In genomic region chr4:107997001-107997788, GRCh38 we compare ENCODE assay signal across 10 cellular contexts. TPM values are rescaled to one million over a fixed set of nuclear protein-coding genes. Genes with fewer than 3 reads are reported as not detected.
DNase-seq lines count a peak whose midpoint lies in the region; ATAC-seq, FAIRE-seq and TF ChIP-seq lines count a peak whose summit lies in the region.
"Had no signal": no experiment of that assay in that cellular context is flagged by ENCODE, and none has a peak within 500 bp of the region (broad histone marks: within the 10 kb centered on the region; RNA-seq: fewer than 3 reads in every experiment).

No MANE protein-coding gene starts in this region.

- CTCF ChIA-PET in K562 (lab: Yijun Ruan, JAX; ENCODE audit: low intra/inter-chr PET ratio): no interaction called here

- no peak for ATAC-seq in K562

- H3K9ac ChIP-seq in Karpas-422 (ENCODE audit: low read length): no peak overlapping the region
- H3K9ac ChIP-seq in K562 (ENCODE audit: insufficient read depth in 1 of 2, low read depth in 2 of 2, low read length in 2 of 2): peak overlapping the region in 1 of 2 experiments; percentile 59; a peak in 1 of 4 replicates

- H2AFZ ChIP-seq in Karpas-422 (ENCODE audit: low read length) (no peak overlapping the region), K562 (ENCODE audit: low read depth, low read length) (no peak overlapping the region)

- no peak for TF ChIP-seq EP300 in K562 (IDR thresholded peaks at IDR 0.05; ENCODE audit: low read length)
- TF ChIP-seq EP300 in suprapubic skin (IDR thresholded peaks at IDR 0.05): no peak

- no TSS peak for BruUV-seq in K562 (replicated peaks; lab: Mats Ljungman, UMichigan)

- H3K4me3 ChIP-seq in Karpas-422 (ENCODE audit: low read length) (no peak overlapping the region), K562 (no peak overlapping the region), suprapubic skin (no peak overlapping the region)

- in situ Hi-C loops in K562 (cut with MboI): no loop called here

- H3K9me1 ChIP-seq in K562 (ENCODE audit: control insufficient read depth, insufficient read depth, low read length): no peaks in the 10 kb centered on the region

- H4K20me1 ChIP-seq in Karpas-422 (ENCODE audit: insufficient read depth, low read depth, low read length): no peaks in the 10 kb centered on the region
- H4K20me1 ChIP-seq in K562 (replicated peaks; ENCODE audit: control insufficient read depth, insufficient read depth, low read length): no peaks in the 10 kb centered on the region; the same call in 1 of the 2 replicates

- 66% methylated on average over 5 of the region's 5 CpGs for WGBS in K562 (ENCODE audit: insufficient coverage, low coverage, missing lambda C conversion rate)
- whole genome bisulfite sequencing in suprapubic skin: 64% methylated on average over 5 of the region's 5 CpGs

- H3K27ac ChIP-seq in Karpas-422 (ENCODE audit: low read length) (no peak overlapping the region), K562 (ENCODE audit: extremely low read depth, low read depth, low read length) (peak overlapping the region; percentile 17; the same call in 1 of the 3 replicates), suprapubic skin (peak overlapping the region; percentile 62)

- H3K4me2 ChIP-seq in Karpas-422 (ENCODE audit: low read depth, low read length, poor library complexity, severe bottlenecking) (no peak overlapping the region), K562 (ENCODE audit: insufficient read depth, low read length) (no peak overlapping the region)

- no peak for TF ChIP-seq RAD21 in K562 (CRISPR knock-in tag; conservative IDR thresholded peaks at IDR 0.05 in 1 of 2, IDR thresholded peaks at IDR 0.05 in 1 of 2)

- peak; percentile 46 for DNase-seq in Karpas-422
- DNase-seq in K562 (ENCODE audit: extremely low read depth in 1 of 4, low spot score in 3 of 4): no peak
- DNase-seq in suprapubic skin (ENCODE audit: low spot score in 2 of 2): no peak
- no peak for DNase-seq in DMS153 (lab: John Stamatoyannopoulos, UW)
- DNase-seq in activated CD4-positive, alpha-beta T cell treated with anti-CD3 and anti-CD28 coated beads, Interleukin-2, amount 50 U/mL, for 4 hours: no peak
- no peak for DNase-seq in stimulated activated CD4-positive, alpha-beta T cell treated with anti-CD3 and anti-CD28 coated beads, Interleukin-4, amount 100 ng/mL, for 1 hour
- DNase-seq in SKM-1 treated with dmso at 0.1 percent for 144 hours (lab: John Stamatoyannopoulos, UW; ENCODE audit: unreplicated experiment): no peak
- DNase-seq: T-helper 1 cell had no signal

- H3K27me3 ChIP-seq in Karpas-422 (ENCODE audit: low read length) (no peaks in the 10 kb centered on the region), K562 (ENCODE audit: control insufficient read depth in 2 of 2, insufficient read depth in 2 of 2, low read length in 2 of 2) (no peaks in the 10 kb centered on the region), suprapubic skin (no peaks in the 10 kb centered on the region)

- intact Hi-C loops in K562 (cut with micrococcal nuclease): no loop called here

- no peak for TF ChIP-seq CTCF in K562 (IDR thresholded peaks at IDR 0.05 in 2 of 3, conservative IDR thresholded peaks at IDR 0.05 in 1 of 3; ENCODE audit: insufficient read depth in 2 of 3, low read depth in 1 of 3, low read length in 3 of 3)
- TF ChIP-seq CTCF in suprapubic skin (IDR thresholded peaks at IDR 0.05): no peak

- no peaks in the 10 kb centered on the region for H3K9me2 ChIP-seq in Karpas-422 (replicated peaks; ENCODE audit: insufficient read depth, low read length)

- H3K79me2 ChIP-seq in Karpas-422 (ENCODE audit: low read length) (peaks cover 97% of the 10 kb centered on the region), K562 (ENCODE audit: control insufficient read depth, insufficient read depth, low read length) (peaks cover 65% of the 10 kb centered on the region)

- no peak for TF ChIP-seq POLR2A in K562 (conservative IDR thresholded peaks at IDR 0.05)
- no peak for TF ChIP-seq POLR2A in suprapubic skin (IDR thresholded peaks at IDR 0.05)

- POLR2A ChIA-PET in K562 (lab: Yijun Ruan, JAX): no interaction called here

- H3K9me3 ChIP-seq in Karpas-422 (ENCODE audit: low read length) (no peaks in the 10 kb centered on the region), K562 (replicated peaks; ENCODE audit: control insufficient read depth, insufficient read depth, low read depth, low read length) (no peaks in the 10 kb centered on the region), suprapubic skin (no peaks in the 10 kb centered on the region)

- FAIRE-seq in K562 (lab: Jason Lieb, UNC): no peak
- FAIRE-seq in islet of Langerhans (lab: Jason Lieb, UNC): peak; percentile 86
- FAIRE-seq: endothelial cell of umbilical vein had no signal

- peaks cover 46% of the 10 kb centered on the region for H3K4me1 ChIP-seq in Karpas-422 (ENCODE audit: low read length)
- peaks cover 3 to 53% of the 10 kb centered on the region in 2 experiments for H3K4me1 ChIP-seq in K562 (replicated peaks in 1 of 2; ENCODE audit: control insufficient read depth in 2 of 2, insufficient read depth in 2 of 2, low read length in 2 of 2)
- H3K4me1 ChIP-seq in suprapubic skin: peaks cover 29% of the 10 kb centered on the region

- peaks cover 23% of the 10 kb centered on the region for H3K36me3 ChIP-seq in Karpas-422 (ENCODE audit: insufficient read depth, low read length)
- H3K36me3 ChIP-seq in K562 (ENCODE audit: control insufficient read depth, insufficient read depth, low read length): peaks cover 37% of the 10 kb centered on the region
- H3K36me3 ChIP-seq in suprapubic skin: no peaks in the 10 kb centered on the region

TF ChIP-seq in K562, 482 proteins besides CTCF, POLR2A, EP300 and RAD21:
- TF ChIP-seq PRDM10 (IDR thresholded peaks at IDR 0.05; ENCODE audit: partially characterized antibody): peak; percentile 65
- TF ChIP-seq HNRNPH1 (optimal IDR thresholded peaks at IDR 0.05; ENCODE audit: low read depth, low read length): no peak

RNA-seq across cellular contexts. Expression of gene HADH, which starts 7.5 kb away (rescaled TPM):
- 20.2 and 41.6 TPM in 2 replicates for total RNA-seq in Karpas-422 (2014; rRNA removed; shearing (Covaris generic); ENCODE audit: low replicate concordance)
- 16.0 and 31.8 TPM in 2 replicates for total RNA-seq in K562 (2011; cell fraction: chromatin; rRNA removed; ENCODE audit: low replicate concordance)
- total RNA-seq in K562 (2011; cell fraction: nucleolus; rRNA removed): 9.5 and 11.7 TPM in 2 replicates
- total RNA-seq in K562 (2011; cell fraction: nucleoplasm; rRNA removed): 16.7 and 30.9 TPM in 2 replicates
- total RNA-seq in K562 (2014; rRNA removed) (9.4 and 11.9 TPM in 2 replicates), K562 (2014; rRNA removed; fragmentation: Illumina TruSeq; extraction: Trizol) (25.7 and 26.1 TPM in 2 replicates), K562 (2015; rRNA removed; fragmentation: Illumina TruSeq; extraction: Trizol) (23.6 and 24.6 TPM in 2 replicates), K562 (2021) (39.8 and 41.6 TPM in 2 replicates), suprapubic skin (10 to 100 TPM; 37.0 to 51.1 (median 42.6) TPM)
- polyA plus RNA-seq in K562 (2011; rRNA removed) (32.8 and 46.0 TPM in 2 replicates), K562 (2014; fragmentation: Illumina TruSeq; extraction: Trizol) (56.4 and 65.6 TPM in 2 replicates), K562 (2014; fragmentation: Nextera tagmentation; extraction: Ambion mirVana) (10 to 100 TPM; 67.6 to 73.3 TPM), K562 (2014; rRNA removed) (32.1 and 34.4 TPM in 2 replicates)
- polyA plus RNA-seq in K562 (2011; cell fraction: cytosol; rRNA removed): 24.9 and 38.8 TPM in 2 replicates
- polyA plus RNA-seq in K562 (2011; cell fraction: nucleus; rRNA removed): 27.7 and 36.8 TPM in 2 replicates
- polyA plus RNA-seq in K562 (2012): 45.0 and 84.6 TPM in 2 replicates
- 31.2 and 37.9 TPM in 2 replicates for polyA minus RNA-seq in K562 (2011; rRNA and poly(A)+ RNA removed)
- polyA minus RNA-seq in K562 (2011; cell fraction: cytosol; rRNA and poly(A)+ RNA removed): 27.1 and 27.2 TPM in 2 replicates
- polyA minus RNA-seq in K562 (2011; cell fraction: nucleus; rRNA and poly(A)+ RNA removed): 11.4 and 20.0 TPM in 2 replicates
